Comparison of ENCODE assay signal across 8 cellular contexts in the genomic region with DNA sequence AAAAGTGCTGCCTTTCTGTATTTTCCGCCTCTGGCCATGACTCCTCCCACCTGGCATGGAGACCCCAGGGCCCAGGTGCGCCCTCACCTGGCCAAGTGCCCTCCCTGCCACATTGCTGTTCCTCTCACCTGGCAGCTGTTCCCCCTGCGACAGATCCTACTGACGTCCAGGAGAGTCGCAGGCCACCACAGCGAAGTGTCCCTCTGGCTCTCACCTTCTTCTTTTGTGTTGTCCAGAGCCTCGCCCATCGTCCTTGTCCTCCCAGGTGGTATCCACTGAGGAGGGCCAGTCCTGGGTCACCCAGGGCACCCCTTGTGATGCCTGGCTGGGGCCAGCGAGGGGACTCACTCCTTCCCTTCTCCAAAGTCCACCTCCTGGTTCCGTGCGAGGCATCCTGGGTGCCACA. TPM values are rescaled to one million over a fixed set of nuclear protein-coding genes. Genes with fewer than 3 reads are reported as not detected.
DNase-seq lines count a peak whose midpoint lies in the region; ATAC-seq and TF ChIP-seq lines count a peak whose summit lies in the region.

No MANE protein-coding gene starts in this region.

- H3K36me3 ChIP-seq in OCI-LY7 (ENCODE audit: insufficient read depth, low read length): no peaks in the 10 kb centered on the region

- intact Hi-C loops in OCI-LY7 (cut with micrococcal nuclease; ENCODE audit: unreplicated experiment): loop anchor here (1.0 kb wide), 1 partner anchor 156 kb away; no protein-coding TSS in a partner anchor

- H3K4me1 Mint-ChIP-seq in mesothelial cell of epicardium: peaks cover 30% of the 10 kb centered on the region

- POLR2A ChIA-PET in OCI-LY7 (lab: Charles Lee): no interaction called here

- H3K4me3 Mint-ChIP-seq in mesothelial cell of epicardium: peak overlapping the region; percentile 74

- no peak overlapping the region for H3K4me2 ChIP-seq in OCI-LY7 (ENCODE audit: low read length)

- no peak overlapping the region for H2AFZ ChIP-seq in OCI-LY7 (ENCODE audit: low read length)

- H3K9me2 ChIP-seq in OCI-LY7 (ENCODE audit: insufficient read depth, low read length): no peaks in the 10 kb centered on the region

- no TSS peak for BruUV-seq in OCI-LY7 (replicated peaks; lab: Mats Ljungman, UMichigan)

- H3K27ac ChIP-seq in OCI-LY7 (ENCODE audit: low read depth, low read length, poor library complexity, severe bottlenecking) (no peak overlapping the region), substantia nigra (ENCODE audit: low read depth, low read length, poor library complexity, severe bottlenecking) (no peak overlapping the region)

- H3K4me3 ChIP-seq in OCI-LY7 (ENCODE audit: low read depth, low read length, poor library complexity, severe bottlenecking) (no peak overlapping the region), astrocyte of the cerebellum (ENCODE audit: low read depth, low read length) (no peak overlapping the region)

- no peaks in the 10 kb centered on the region for H3K9me3 ChIP-seq in OCI-LY7 (ENCODE audit: low read length)

- no peaks in the 10 kb centered on the region for H3K79me2 ChIP-seq in OCI-LY7 (ENCODE audit: insufficient read depth, low read depth, low read length)

- H3K36me3 Mint-ChIP-seq in mesothelial cell of epicardium: no peaks in the 10 kb centered on the region

- ATAC-seq in HG02938 (IDR thresholded peaks at IDR 0.05; ENCODE audit: unreplicated experiment): no peak
- no peak for ATAC-seq in GM21528 (IDR thresholded peaks at IDR 0.05; ENCODE audit: low FRiP score, unreplicated experiment)

- H3K27ac Mint-ChIP-seq in mesothelial cell of epicardium: no peak overlapping the region

- H3K4me1 ChIP-seq in OCI-LY7 (ENCODE audit: insufficient read depth, low read length, poor library complexity, severe bottlenecking): no peaks in the 10 kb centered on the region

- peaks cover 58% of the 10 kb centered on the region for H3K27me3 Mint-ChIP-seq in mesothelial cell of epicardium (ENCODE audit: low read depth)

- in situ Hi-C loops in GM13977 (cut with MboI; ENCODE audit: low pct_unique_long_range_greater_than_20kb, low sequenced_read_pairs, unreplicated experiment) (no loop called here), astrocyte of the cerebellum (cut with HindIII; ENCODE audit: low sequenced_read_pairs) (no loop called here)

- DNase-seq in 8988T (peak; percentile 100), GM13977 (ENCODE audit: low spot score) (peak; percentile 84), OCI-LY7 (ENCODE audit: low spot score) (peak; percentile 67), astrocyte of the cerebellum (ENCODE audit: low read depth) (no peak), mesothelial cell of epicardium (ENCODE audit: low spot score in 2 of 2, unreplicated experiment in 2 of 2) (peak; percentile 23 to 72), substantia nigra (lab: John Stamatoyannopoulos, UW) (no peak)

- no peaks in the 10 kb centered on the region for H4K20me1 ChIP-seq in OCI-LY7 (ENCODE audit: insufficient read depth, low read length)

- CTCF ChIA-PET in OCI-LY7 (lab: Charles Lee; ENCODE audit: unreplicated experiment): no interaction called here

- H3K9me3 Mint-ChIP-seq in mesothelial cell of epicardium: no peaks in the 10 kb centered on the region

- TF ChIP-seq CTCF in GM13977 (IDR thresholded peaks at IDR 0.05; ENCODE audit: extremely low read depth, insufficient read depth, missing control alignments) (peak; percentile 67), OCI-LY7 (conservative IDR thresholded peaks at IDR 0.05; ENCODE audit: low read length) (peak; percentile 85), astrocyte of the cerebellum (IDR thresholded peaks at IDR 0.05; ENCODE audit: low read depth, low read length, missing control alignments) (peak; percentile 16), mesothelial cell of epicardium (IDR thresholded peaks at IDR 0.05; ENCODE audit: unreplicated experiment) (no peak)

RNA-seq across cellular contexts. Expression of gene NKD2, which starts 2.6 kb away (rescaled TPM):
- total RNA-seq in OCI-LY7 (2014; rRNA removed; shearing (Covaris generic)): 0.38 TPM in 1 of 2 replicates, not detected in the other
- total RNA-seq in OCI-LY7 (2022) (0.22 and 0.38 TPM in 2 replicates), mesothelial cell of epicardium (52.8 to 65.1 TPM (median 63.4 TPM) in 3 replicates)

Comparison
In these comparisons a context has a peak if more than half of its experiments do, and no peak if none do; other contexts are left out.
1. DNase-seq: peak in 8988T (single experiment), GM13977 (single experiment), OCI-LY7 (single experiment) and mesothelial cell of epicardium (2 of 2); none in astrocyte of the cerebellum (single experiment) and substantia nigra (0 of 49).
2. RNA of gene NKD2, which starts 2.6 kb away (total RNA-seq): 52.8 to 65.1 TPM in mesothelial cell of epicardium; 0.22 to 0.38 TPM in OCI-LY7; every median in the first group is over 10 times any median in the second.